Comparison of ENCODE assay signal across 27 cellular contexts in genomic region chr10:35808344-35808743, GRCh38.
"Had no signal": no experiment of that assay in that cellular context is flagged by ENCODE, and none has a peak within 500 bp of the region (broad histone marks: within the 10 kb centered on the region; RNA-seq: fewer than 3 reads in every experiment).

No MANE protein-coding gene starts in this region.

- DNase-seq: stimulated activated CD4-positive, alpha-beta T cell treated with anti-CD3 and anti-CD28 coated beads, Interleukin-2, amount 100 ng/mL, for 48 hours; stimulated activated CD4-positive, alpha-beta T cell treated with anti-CD3 and anti-CD28 coated beads, Interleukin-4, amount 100 ng/mL, for 1 hour; stimulated activated CD4-positive, alpha-beta T cell treated with anti-CD3 and anti-CD28 coated beads, Interleukin-4, amount 100 ng/mL, for 24 hours; stimulated activated CD4-positive, alpha-beta T cell treated with anti-CD3 and anti-CD28 coated beads, Interleukin-4, amount 100 ng/mL, for 4 hours; stimulated activated CD8-positive, alpha-beta memory T cell treated with anti-CD3 and anti-CD28 coated beads, Interleukin-4, amount 100 ng/mL, for 48 hours; stimulated activated naive B cell treated with anti-CD40 and anti-IgM and Interleukin-4, amounts not matched to agents 10 μg/mL and 1 μg/mL and 100 μg/mL, for 72 hours; stimulated activated naive CD4-positive, alpha-beta T cell; stimulated activated naive CD4-positive, alpha-beta T cell treated with Interleukin-2 at 50 U/mL for 16 hours; stimulated activated naive CD8-positive, alpha-beta T cell treated with anti-CD3 and anti-CD28 coated beads, Interleukin-15, amount 100 ng/mL, for 72 hours; stimulated activated naive CD8-positive, alpha-beta T cell treated with anti-CD3 and anti-CD28 coated beads, Interleukin-15, Interleukin-2, amounts not matched to agents 100 U/mL and 50 U/mL, for 24 hours; stomach; substantia nigra; testis; thyroid gland; tibial artery; transverse colon; trophoblast cell; upper lobe of left lung; upper lobe of right lung; uterus had no signal

- H3K9me3 ChIP-seq: stomach, suprapubic skin, testis, thoracic aorta, thyroid gland, tibial artery, tibial nerve, transverse colon, upper lobe of left lung, upper lobe of right lung, uterus, vagina had no signal

- H3K4me1 ChIP-seq: stomach, suprapubic skin, testis, thyroid gland, tibial artery, tibial nerve, transverse colon, upper lobe of left lung, upper lobe of right lung, uterus, vagina had no signal

- H3K27me3 ChIP-seq: stomach, suprapubic skin, testis, thyroid gland, tibial artery, tibial nerve, transverse colon, upper lobe of left lung, upper lobe of right lung, uterus, vagina had no signal

- H3K36me3 ChIP-seq: stomach, suprapubic skin, thoracic aorta, thyroid gland, tibial artery, tibial nerve, transverse colon, upper lobe of left lung, upper lobe of right lung, uterus, vagina had no signal

- ATAC-seq: stimulated activated effector memory CD8-positive, alpha-beta T cell treated with anti-CD3 and anti-CD28 coated beads, Interleukin-12 subunit alpha, Interleukin-12 subunit beta, amount 100 ng/mL, for 72 hours; stimulated activated memory B cell treated with anti-CD40 and anti-IgM and Interleukin-4, amounts not matched to agents 10 μg/mL and 1 μg/mL and 100 μg/mL, for 72 hours; stimulated activated naive B cell treated with anti-CD40 and anti-IgM and Interleukin-4, amounts not matched to agents 10 μg/mL and 1 μg/mL and 100 μg/mL, for 72 hours; stimulated activated naive CD8-positive, alpha-beta T cell treated with anti-CD3 and anti-CD28 coated beads, Interleukin-15, amount 100 ng/mL, for 72 hours; stimulated activated naive CD8-positive, alpha-beta T cell treated with anti-CD3 and anti-CD28 coated beads, Interleukin-15, Interleukin-2, amounts not matched to agents 100 U/mL and 50 U/mL, for 24 hours; upper lobe of right lung had no signal

- H3K27ac ChIP-seq: stomach, suprapubic skin, testis, thoracic aorta, thyroid gland, tibial artery, tibial nerve, transverse colon, upper lobe of left lung, upper lobe of right lung, uterus, vagina had no signal

- H3K4me3 ChIP-seq: stomach, suprapubic skin, testis, thoracic aorta, thyroid gland, tibial artery, tibial nerve, transverse colon, upper lobe of left lung, upper lobe of right lung, uterus, vagina had no signal

- FAIRE-seq: urothelium cell line had no signal
